10 cellular contexts compared by ENCODE assay signal in the genomic region with DNA sequence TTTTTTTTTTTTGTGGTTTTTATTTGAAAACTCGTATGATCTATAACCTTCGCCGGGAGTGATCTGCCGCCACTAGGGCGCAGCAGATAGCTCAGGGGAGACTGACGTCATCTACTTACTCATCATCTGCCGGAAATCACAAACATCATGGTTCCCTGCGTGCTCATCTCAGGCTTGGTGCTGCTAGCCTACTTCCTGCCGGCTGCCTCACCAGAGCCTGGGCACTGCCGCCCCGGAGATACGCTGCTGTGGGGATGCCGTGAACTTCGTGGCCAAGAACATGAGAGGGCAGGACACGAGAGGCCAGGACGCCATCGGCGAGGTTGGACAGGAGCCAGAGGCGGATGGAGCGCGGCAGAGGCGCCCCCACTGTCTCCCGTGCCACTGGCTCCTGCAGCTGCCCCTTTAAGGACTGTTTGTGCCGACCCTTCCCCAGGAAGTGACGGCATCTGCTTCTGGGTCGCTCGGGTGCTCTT.
A peak's percentile ranks its signal among the peaks of the same experiment; 100 is the strongest.
DNase-seq lines count a peak whose midpoint lies in the region; ATAC-seq lines count a peak whose summit lies in the region.
"Had no signal": no experiment of that assay in that cellular context is flagged by ENCODE, and none has a peak within 500 bp of the region (broad histone marks: within the 10 kb centered on the region; RNA-seq: fewer than 3 reads in every experiment).

No MANE protein-coding gene starts in this region.

- DNase-seq in HT-29 (ENCODE audit: low spot score), result peak; percentile 27
- DNase-seq in activated CD4-positive, alpha-beta T cell treated with anti-CD3 and anti-CD28 coated beads, Interleukin-2, amount 50 U/mL, for 48 hours, result peak; percentile 55 to 64
- DNase-seq in kidney tubule cell (ENCODE audit: low spot score), result peak; percentile 6
- no peak for DNase-seq in NOMO-1 treated with DMSO at 0.1 percent for 48 hours (lab: John Stamatoyannopoulos, UW; ENCODE audit: unreplicated experiment)
- no peak for DNase-seq in hypothalamus (lab: John Stamatoyannopoulos, UW)
- DNase-seq in HCEC 1CT, result no peak
- no peak for DNase-seq in AG20443 (ENCODE audit: low spot score)
- DNase-seq: activated B cell treated with CpG ODN at 0.5 μM for 24 hours, lower lobe of right lung had no signal

- peak; percentile 35 for ATAC-seq in GM18508 (IDR thresholded peaks at IDR 0.05; ENCODE audit: insufficient read depth, unreplicated experiment)

Comparison
In these comparisons a context has a peak if more than half of its experiments do, and no peak if none do; other contexts are left out.
1. DNase-seq: peak in HT-29 (single experiment), activated CD4-positive, alpha-beta T cell treated with anti-CD3 and anti-CD28 coated beads, Interleukin-2, amount 50 U/mL, for 48 hours (2 of 2) and kidney tubule cell (single experiment); none in NOMO-1 treated with DMSO at 0.1 percent for 48 hours (single experiment), hypothalamus (0 of 51), HCEC 1CT (single experiment) and AG20443 (single experiment).